ENCODE assay signal across 19 cellular contexts in genomic region chr1:52558941-52559340, GRCh38.
"Had no signal": no experiment of that assay in that cellular context is flagged by ENCODE, and none has a peak within 500 bp of the region (broad histone marks: within the 10 kb centered on the region; RNA-seq: fewer than 3 reads in every experiment).

No MANE protein-coding gene starts in this region.

- H3K36me3 Mint-ChIP-seq: activated naive CD4-positive, alpha-beta T cell treated with anti-CD3 and anti-CD28 coated beads, Interleukin-2, amount 50 U/mL, for 72 hours had no signal

- H3K27me3 Mint-ChIP-seq: activated B cell treated with CpG ODN at 0.5 μM for 24 hours; stimulated activated naive CD8-positive, alpha-beta T cell treated with anti-CD3 and anti-CD28 coated beads, Interleukin-15, amount 100 ng/mL, for 72 hours had no signal

- H3K9me3 Mint-ChIP-seq: activated B cell treated with CpG ODN at 0.5 μM for 24 hours; activated CD4-positive, alpha-beta T cell treated with anti-CD3 and anti-CD28 coated beads, Interleukin-2, amount 10 ng/mL, durations not matched to agents 24 days and 14 days; activated naive CD4-positive, alpha-beta T cell treated with anti-CD3 and anti-CD28 coated beads, Interleukin-2, amount 50 U/mL, for 72 hours; activated T-cell treated with anti-CD3 and anti-CD28 coated beads, Interleukin-2, amount 50 U/mL, for 72 hours; naive thymus-derived CD4-positive, alpha-beta T cell; stimulated activated naive CD8-positive, alpha-beta T cell treated with anti-CD3 and anti-CD28 coated beads, Interleukin-15, amount 100 ng/mL, for 72 hours had no signal

- H3K4me3 Mint-ChIP-seq: activated B cell treated with CpG ODN at 0.5 μM for 24 hours; activated CD4-positive, alpha-beta T cell treated with anti-CD3 and anti-CD28 coated beads, Interleukin-2, amount 10 ng/mL, durations not matched to agents 24 days and 14 days; activated CD8-positive, alpha-beta T cell treated with anti-CD3 and anti-CD28 coated beads, Interleukin-2, amount 10 ng/mL, durations not matched to agents 7 days and 5 days; activated T-cell treated with anti-CD3 and anti-CD28 coated beads, Interleukin-2, amount 50 U/mL, for 72 hours; naive thymus-derived CD4-positive, alpha-beta T cell; stimulated activated naive CD8-positive, alpha-beta T cell treated with anti-CD3 and anti-CD28 coated beads, Interleukin-15, amount 100 ng/mL, for 72 hours had no signal

- DNase-seq: activated B cell treated with CpG ODN at 0.5 μM for 24 hours; activated CD4-positive, alpha-beta T cell treated with anti-CD3 and anti-CD28 coated beads, Interleukin-2, amount 10 ng/mL, durations not matched to agents 24 days and 14 days; activated CD8-positive, alpha-beta memory T cell treated with anti-CD3 and anti-CD28 coated beads, Interleukin-2, amount 50 U/mL, for 4 hours; activated CD8-positive, alpha-beta T cell treated with anti-CD3 and anti-CD28 coated beads, Interleukin-2, amount 10 ng/mL, durations not matched to agents 7 days and 5 days; activated gamma-delta T cell; activated T-cell treated with anti-CD3 and anti-CD28 coated beads, Interleukin-2, amount 50 U/mL, for 72 hours; amygdala; body of pancreas; central memory CD4-positive, alpha-beta T cell; cortex of kidney; effector CD4-positive, alpha-beta T cell; islet precursor cell; mammary epithelial cell; mucosa of descending colon; naive thymus-derived CD4-positive, alpha-beta T cell; stimulated activated CD4-positive, alpha-beta T cell treated with anti-CD3 and anti-CD28 coated beads, Interleukin-1b, Interleukin-23, amount 100 ng/mL, for 48 hours; stimulated activated naive CD8-positive, alpha-beta T cell treated with anti-CD3 and anti-CD28 coated beads, Interleukin-15, amount 100 ng/mL, for 72 hours; upper lobe of right lung had no signal

- ATAC-seq: activated CD8-positive, alpha-beta T cell treated with anti-CD3 and anti-CD28 coated beads, Interleukin-2, amount 10 ng/mL, durations not matched to agents 7 days and 5 days; activated naive CD4-positive, alpha-beta T cell treated with anti-CD3 and anti-CD28 coated beads, Interleukin-2, amount 50 U/mL, for 72 hours; activated T-cell treated with anti-CD3 and anti-CD28 coated beads, Interleukin-2, amount 50 U/mL, for 72 hours; body of pancreas; mucosa of descending colon; naive thymus-derived CD4-positive, alpha-beta T cell; stimulated activated naive CD8-positive, alpha-beta T cell treated with anti-CD3 and anti-CD28 coated beads, Interleukin-15, amount 100 ng/mL, for 72 hours; upper lobe of right lung had no signal

- H3K27ac Mint-ChIP-seq: activated B cell treated with CpG ODN at 0.5 μM for 24 hours; activated CD4-positive, alpha-beta T cell treated with anti-CD3 and anti-CD28 coated beads, Interleukin-2, amount 10 ng/mL, durations not matched to agents 24 days and 14 days; activated CD8-positive, alpha-beta T cell treated with anti-CD3 and anti-CD28 coated beads, Interleukin-2, amount 10 ng/mL, durations not matched to agents 7 days and 5 days; activated naive CD4-positive, alpha-beta T cell treated with anti-CD3 and anti-CD28 coated beads, Interleukin-2, amount 50 U/mL, for 72 hours; activated T-cell treated with anti-CD3 and anti-CD28 coated beads, Interleukin-2, amount 50 U/mL, for 72 hours; stimulated activated naive CD8-positive, alpha-beta T cell treated with anti-CD3 and anti-CD28 coated beads, Interleukin-15, amount 100 ng/mL, for 72 hours had no signal
